In genomic region chr10:96415896-96416554, GRCh38 we compare ENCODE assay signal across 21 cellular contexts. TPM values are rescaled to one million over a fixed set of nuclear protein-coding genes. Genes with fewer than 3 reads are reported as not detected.
A peak's percentile ranks its signal among the peaks of the same experiment; 100 is the strongest.
DNase-seq lines count a peak whose midpoint lies in the region; ATAC-seq, FAIRE-seq and TF ChIP-seq lines count a peak whose summit lies in the region.
"Had no signal": no experiment of that assay in that cellular context is flagged by ENCODE, and none has a peak within 500 bp of the region (broad histone marks: within the 10 kb centered on the region; RNA-seq: fewer than 3 reads in every experiment).

No MANE protein-coding gene starts in this region.

- 0 out of 2 replicates have a peak overlapping the region, but pooled peaks have one; percentile 18 for H3K9ac ChIP-seq in HepG2 (ENCODE audit: insufficient read depth, low read depth, low read length)

- no peak overlapping the region for H3K27ac Mint-ChIP-seq in WTC11
- H3K27ac Mint-ChIP-seq: activated CD4-positive, alpha-beta memory T cell treated with anti-CD3 and anti-CD28 coated beads, Interleukin-2, amount 10 ng/mL, durations not matched to agents 7 days and 5 days; activated naive CD8-positive, alpha-beta T cell treated with anti-CD3 and anti-CD28 coated beads, Interleukin-2, amount 10 ng/mL, durations not matched to agents 7 days and 5 days; stimulated activated naive CD8-positive, alpha-beta T cell treated with anti-CD3 and anti-CD28 coated beads, Interleukin-15, Interleukin-2, amounts not matched to agents 100 ng/mL and 50 ng/mL, for 24 hours had no signal

- H3K36me3 Mint-ChIP-seq in WTC11, result no peaks in the 10 kb centered on the region
- H3K36me3 Mint-ChIP-seq: activated naive CD8-positive, alpha-beta T cell treated with anti-CD3 and anti-CD28 coated beads, Interleukin-2, amount 10 ng/mL, durations not matched to agents 7 days and 5 days had no signal

- WGBS in HepG2 (ENCODE audit: low lambda C conversion rate), result 37% methylated on average over 5 of the region's 5 CpGs
- WGBS in right lobe of liver (ENCODE audit: insufficient coverage, low coverage, low lambda C conversion rate, missing lambda C conversion rate), result 87% methylated on average over 5 of the region's 5 CpGs

- POLR2A ChIA-PET in HepG2 (lab: Yijun Ruan, JAX), result no interaction called here
- POLR2A ChIA-PET in WTC11 (lab: Charles Lee), result interaction anchor here (0.6 to 1.3 kb wide), 2 partner anchors 25 to 98 kb away, joined by 3 read pairs; partner anchors contain the start of gene TLL2

- no peak overlapping the region for H3K4me3 Mint-ChIP-seq in WTC11
- H3K4me3 Mint-ChIP-seq: activated CD4-positive, alpha-beta memory T cell treated with anti-CD3 and anti-CD28 coated beads, Interleukin-2, amount 10 ng/mL, durations not matched to agents 7 days and 5 days; activated naive CD8-positive, alpha-beta T cell treated with anti-CD3 and anti-CD28 coated beads, Interleukin-2, amount 10 ng/mL, durations not matched to agents 7 days and 5 days; stimulated activated naive CD8-positive, alpha-beta T cell treated with anti-CD3 and anti-CD28 coated beads, Interleukin-15, Interleukin-2, amounts not matched to agents 100 ng/mL and 50 ng/mL, for 24 hours had no signal

- H3K9me3 ChIP-seq in HepG2 (ENCODE audit: low read length), result no peaks in the 10 kb centered on the region
- no peaks in the 10 kb centered on the region for H3K9me3 ChIP-seq in right lobe of liver
- H3K9me3 ChIP-seq: heart right ventricle had no signal

- H3K36me3 ChIP-seq in HepG2 (replicated peaks in 1 of 2; ENCODE audit: control insufficient read depth in 1 of 2, insufficient read depth in 2 of 2, low read length in 2 of 2) (no peaks in the 10 kb centered on the region), right lobe of liver (no peaks in the 10 kb centered on the region)
- H3K36me3 ChIP-seq: heart right ventricle had no signal

- TF ChIP-seq CTCF in HepG2 (CRISPR knock-in tag; IDR thresholded peaks at IDR 0.05) (no peak), right lobe of liver (IDR thresholded peaks at IDR 0.05) (no peak), WTC11 (IDR thresholded peaks at IDR 0.05) (no peak)

- H3K4me3 ChIP-seq in HepG2 (replicated peaks in 1 of 3; ENCODE audit: insufficient read depth in 1 of 3, low read depth in 2 of 3, low read length in 3 of 3), result peak overlapping the region in 1 of 3 experiments; percentile 27; a peak in 1 of 6 replicates
- H3K4me3 ChIP-seq in right lobe of liver, result no peak overlapping the region
- H3K4me3 ChIP-seq: heart right ventricle had no signal

- no peaks in the 10 kb centered on the region for H3K79me2 ChIP-seq in HepG2 (ENCODE audit: insufficient read depth, low read length)

- DNase-seq in HepG2 (ENCODE audit: low spot score) (no peak), right lobe of liver (no peak), amniotic epithelial cell (ENCODE audit: low read depth) (peak; percentile 1), iris pigment epithelial cell (ENCODE audit: low read depth) (peak; percentile 12), OCI-M2 (lab: John Stamatoyannopoulos, UW; ENCODE audit: unreplicated experiment) (no peak), WTC11 (ENCODE audit: low spot score) (no peak), NK-92 (lab: John Stamatoyannopoulos, UW; ENCODE audit: unreplicated experiment) (no peak)
- DNase-seq: activated CD4-positive, alpha-beta memory T cell treated with anti-CD3 and anti-CD28 coated beads, Interleukin-2, amount 10 ng/mL, durations not matched to agents 7 days and 5 days; activated naive CD8-positive, alpha-beta T cell treated with anti-CD3 and anti-CD28 coated beads, Interleukin-2, amount 10 ng/mL, durations not matched to agents 7 days and 5 days; activated T-cell treated with anti-CD3 and anti-CD28 coated beads, Interleukin-2, amount 50 U/mL, for 48 hours; effector memory CD4-positive, alpha-beta T cell; NCI-H2081 treated with DMSO at 0.1 percent for 48 hours; NCI-H524 treated with DMSO at 0.1 percent for 48 hours had no signal

- no peaks in the 10 kb centered on the region for H3K9me3 Mint-ChIP-seq in WTC11
- H3K9me3 Mint-ChIP-seq: activated CD4-positive, alpha-beta memory T cell treated with anti-CD3 and anti-CD28 coated beads, Interleukin-2, amount 10 ng/mL, durations not matched to agents 7 days and 5 days; activated naive CD8-positive, alpha-beta T cell treated with anti-CD3 and anti-CD28 coated beads, Interleukin-2, amount 10 ng/mL, durations not matched to agents 7 days and 5 days; stimulated activated naive CD8-positive, alpha-beta T cell treated with anti-CD3 and anti-CD28 coated beads, Interleukin-15, Interleukin-2, amounts not matched to agents 100 ng/mL and 50 ng/mL, for 24 hours had no signal

- intact Hi-C loops in HepG2 (cut with micrococcal nuclease; ENCODE audit: unreplicated experiment) (no loop called here), right lobe of liver (cut with DNase I) (no loop called here)

- H3K4me1 Mint-ChIP-seq in WTC11, result peaks cover 8% of the 10 kb centered on the region; the same call in 1 of the 2 replicates
- H3K4me1 Mint-ChIP-seq: activated CD4-positive, alpha-beta memory T cell treated with anti-CD3 and anti-CD28 coated beads, Interleukin-2, amount 10 ng/mL, durations not matched to agents 7 days and 5 days; activated naive CD8-positive, alpha-beta T cell treated with anti-CD3 and anti-CD28 coated beads, Interleukin-2, amount 10 ng/mL, durations not matched to agents 7 days and 5 days had no signal

- H3K27ac ChIP-seq in HepG2 (ENCODE audit: extremely low read length, insufficient read depth, low read length) (no peak overlapping the region), right lobe of liver (no peak overlapping the region)

- peaks cover 24% of the 10 kb centered on the region for H3K4me1 ChIP-seq in HepG2 (ENCODE audit: insufficient read depth, low read length)
- no peaks in the 10 kb centered on the region for H3K4me1 ChIP-seq in right lobe of liver

- no peak overlapping the region for H2AFZ ChIP-seq in HepG2 (ENCODE audit: low read length)

- ATAC-seq in HepG2 (peak; percentile 29), right lobe of liver (no peak), GM19324 (IDR thresholded peaks at IDR 0.05; ENCODE audit: low FRiP score, unreplicated experiment) (no peak), WTC11 (no peak)

- H3K27me3 Mint-ChIP-seq in WTC11 (ENCODE audit: low read depth), result no peaks in the 10 kb centered on the region

- FAIRE-seq in HepG2 (lab: Jason Lieb, UNC), result no peak
- FAIRE-seq: keratinocyte had no signal

- BruUV-seq in HepG2 (replicated peaks; lab: Mats Ljungman, UMichigan), result no TSS peak

- H4K20me1 ChIP-seq in HepG2 (ENCODE audit: insufficient read depth, low read length), result no peaks in the 10 kb centered on the region

- TF ChIP-seq POLR2A in HepG2 (IDR thresholded peaks at IDR 0.05; ENCODE audit: insufficient read depth in 1 of 2, low read depth in 2 of 2, low read length in 2 of 2) (no peak), right lobe of liver (IDR thresholded peaks at IDR 0.05) (no peak)

- CTCF ChIA-PET in HepG2 (lab: Yijun Ruan, JAX; ENCODE audit: low intra/inter-chr PET ratio, low total read pairs), result no interaction called here
- CTCF ChIA-PET in WTC11 (lab: Charles Lee), result interaction anchor here (0.5 to 6.2 kb wide), 8 partner anchors 19 to 98 kb away, joined by 3 to 25 read pairs (median 8); partner anchors contain the start of gene TLL2

- TF ChIP-seq EP300 in HepG2 (IDR thresholded peaks at IDR 0.05; ENCODE audit: low read depth in 2 of 2, low read length in 2 of 2), result no peak
- no peak for TF ChIP-seq EP300 in HepG2 (CRISPR knock-in tag; IDR thresholded peaks at IDR 0.05; ENCODE audit: borderline replicate concordance)

- in situ Hi-C loops in HepG2 (cut with HindIII; ENCODE audit: extremely low pct_ligation_motif_present, low pct_unique_long_range_greater_than_20kb), result no loop called here

- H3K4me2 ChIP-seq in HepG2 (ENCODE audit: low read depth, low read length), result peak overlapping the region; percentile 57

- peaks cover 0 to 17% of the 10 kb centered on the region in 2 experiments; a peak in 2 of 5 replicates for H3K27me3 ChIP-seq in HepG2 (ENCODE audit: control insufficient read depth in 1 of 2, insufficient read depth in 2 of 2, low read length in 2 of 2)
- no peaks in the 10 kb centered on the region for H3K27me3 ChIP-seq in right lobe of liver

- TF ChIP-seq RAD21 in HepG2 (CRISPR knock-in tag; IDR thresholded peaks at IDR 0.05), result no peak

TF ChIP-seq in HepG2, 621 proteins besides CTCF, POLR2A, EP300 and RAD21 (continues in another document):
- peak; percentile 84 for TF ChIP-seq MAFF (IDR thresholded peaks at IDR 0.05; ENCODE audit: low read depth, low read length)
- TF ChIP-seq RXRB (CRISPR knock-in tag; IDR thresholded peaks at IDR 0.05; ENCODE audit: borderline replicate concordance), result no peak
- TF ChIP-seq MAFK (conservative IDR thresholded peaks at IDR 0.05 in 1 of 2, IDR thresholded peaks at IDR 0.05 in 1 of 2; ENCODE audit: low read length in 2 of 2), result peak; percentile 85 to 92

TF ChIP-seq in WTC11, 78 proteins besides CTCF, POLR2A, EP300 and RAD21 (continues in another document):
- no peak for TF ChIP-seq GTF2I (CRISPR knock-in tag; conservative IDR thresholded peaks at IDR 0.05)

RNA-seq across cellular contexts. Expression of gene OPALIN, which starts 57.2 kb away (rescaled TPM):
- not detected in 2 replicates for total RNA-seq in HepG2 (2016; rRNA removed; fragmentation: Illumina TruSeq; extraction: Trizol)
- total RNA-seq in HepG2 (2016; cell fraction: cytosol; rRNA removed; fragmentation: Illumina TruSeq; extraction: Trizol; ENCODE audit: low read depth), result not detected in 2 replicates
- not detected in 2 replicates for total RNA-seq in HepG2 (2016; cell fraction: insoluble cytoplasmic fraction; rRNA removed; fragmentation: Illumina TruSeq; extraction: Trizol)
- not detected in 2 replicates for total RNA-seq in HepG2 (2016; cell fraction: membrane; rRNA removed; fragmentation: Illumina TruSeq; extraction: Trizol)
- total RNA-seq in HepG2 (2016; cell fraction: nucleus; rRNA removed; fragmentation: Illumina TruSeq; extraction: Trizol), result not detected in 2 replicates
- polyA plus RNA-seq in HepG2 (2011; rRNA removed), result not detected in 2 replicates
- polyA plus RNA-seq in HepG2 (2011; cell fraction: cytosol; rRNA removed), result not detected in 2 replicates
- polyA plus RNA-seq in HepG2 (2011; cell fraction: nucleus; rRNA removed), result not detected in 2 replicates
- not detected in 2 replicates for polyA plus RNA-seq in HepG2 (2012)
- not detected in 2 replicates for polyA plus RNA-seq in HepG2 (2016; cell fraction: cytosol; fragmentation: Illumina TruSeq; extraction: Trizol; ENCODE audit: low read depth)
- not detected in 2 replicates for polyA plus RNA-seq in HepG2 (2016; cell fraction: insoluble cytoplasmic fraction; fragmentation: Illumina TruSeq; extraction: Trizol; ENCODE audit: low read depth)
- polyA plus RNA-seq in HepG2 (2016; cell fraction: membrane; fragmentation: Illumina TruSeq; extraction: Trizol; ENCODE audit: low read depth), result not detected in 2 replicates
- not detected in 2 replicates for polyA plus RNA-seq in HepG2 (2016; cell fraction: nucleus; fragmentation: Illumina TruSeq; extraction: Trizol; ENCODE audit: insufficient read depth, low read depth)
- not detected in 2 replicates for polyA minus RNA-seq in HepG2 (2011; rRNA and poly(A)+ RNA removed; ENCODE audit: low replicate concordance)
- polyA minus RNA-seq in HepG2 (2011; cell fraction: cytosol; rRNA and poly(A)+ RNA removed), result not detected in 2 replicates
- polyA minus RNA-seq in HepG2 (2011; cell fraction: nucleus; rRNA and poly(A)+ RNA removed), result not detected in 2 replicates
- not detected for total RNA-seq in right lobe of liver
- total RNA-seq in WTC11 (2021), result 0.04 TPM in 1 of 3 replicates, not detected in the others
- total RNA-seq: activated CD4-positive, alpha-beta memory T cell treated with anti-CD3 and anti-CD28 coated beads, Interleukin-2, amount 10 ng/mL, durations not matched to agents 7 days and 5 days; activated naive CD8-positive, alpha-beta T cell treated with anti-CD3 and anti-CD28 coated beads, Interleukin-2, amount 10 ng/mL, durations not matched to agents 7 days and 5 days; cardiac septum; heart right ventricle; urinary bladder had no signal
- polyA plus RNA-seq: AG04450, heart right ventricle, keratinocyte, neural cell, urinary bladder had no signal

Comparison
In these comparisons a context has a peak if more than half of its experiments do, and no peak if none do; other contexts are left out.
1. DNase-seq: peak in amniotic epithelial cell (single experiment) and iris pigment epithelial cell (single experiment); none in HepG2 (single experiment), right lobe of liver (0 of 3), OCI-M2 (single experiment), WTC11 (single experiment) and NK-92 (single experiment).